Comparison of ENCODE assay signal across 8 cellular contexts in genomic region chr5:50665761-50666202, GRCh38. TPM values are rescaled to one million over a fixed set of nuclear protein-coding genes. Genes with fewer than 3 reads are reported as not detected.
DNase-seq lines count a peak whose midpoint lies in the region; TF ChIP-seq lines count a peak whose summit lies in the region.
"Not testable (repeated sequence)": the region's sequence is repeated elsewhere in the genome, so short reads cannot be mapped to it uniquely, and the experiment has no call there.

No MANE protein-coding gene starts in this region.

- intact Hi-C loops in activated T-helper 2 cell treated with anti-CD3 and anti-CD28 coated beads, Interferon-gamma antibody, Interleukin-2, Interleukin-4, amounts not matched to agents 10 μg/mL and 5 μg/mL and 100 μg/mL, durations not matched to agents 14 hours and 24 hours and 36 hours (cut with micrococcal nuclease): loop anchor here (2.0 to 5.0 kb wide), 3 partner anchors 75 to 225 kb away; partner anchors contain the start of gene EMB
- intact Hi-C loops in ovary (cut with DNase I): not testable (repeated sequence)

- peaks cover 23% of the 10 kb centered on the region; the same call in 1 of the 2 replicates for H3K79me2 ChIP-seq in Karpas-422 (ENCODE audit: low read length)

- H2AFZ ChIP-seq in Karpas-422 (ENCODE audit: low read length): peak overlapping the region; percentile 71

- H3K36me3 ChIP-seq in Karpas-422 (ENCODE audit: insufficient read depth, low read length); duodenal mucosa (ENCODE audit: control insufficient read depth in 1 of 2, insufficient read depth in 2 of 2, low read length in 2 of 2); iPS-20b (ENCODE audit: insufficient read depth, low read depth, low read length); ovary; stomach smooth muscle (ENCODE audit: control insufficient read depth in 2 of 2, insufficient read depth in 2 of 2, low read length in 2 of 2): not testable (repeated sequence)

- peak overlapping the region; percentile 90 for H3K4me2 ChIP-seq in Karpas-422 (ENCODE audit: low read depth, low read length, poor library complexity, severe bottlenecking)

- not testable (repeated sequence) for H3K36me3 Mint-ChIP-seq in activated T-helper 2 cell treated with anti-CD3 and anti-CD28 coated beads, Interferon-gamma antibody, Interleukin-2, Interleukin-4, amounts not matched to agents 10 μg/mL and 5 μg/mL and 100 μg/mL, durations not matched to agents 14 hours and 24 hours and 36 hours (ENCODE audit: low read depth)

- TF ChIP-seq POLR2A in ovary (IDR thresholded peaks at IDR 0.05): not testable (repeated sequence)

- peaks cover 35% of the 10 kb centered on the region for H3K4me1 Mint-ChIP-seq in activated T-helper 2 cell treated with anti-CD3 and anti-CD28 coated beads, Interferon-gamma antibody, Interleukin-2, Interleukin-4, amounts not matched to agents 10 μg/mL and 5 μg/mL and 100 μg/mL, durations not matched to agents 14 hours and 24 hours and 36 hours (ENCODE audit: low read depth)

- TF ChIP-seq CTCF in ovary (IDR thresholded peaks at IDR 0.05): not testable (repeated sequence)

- not testable (repeated sequence) for H3K27me3 Mint-ChIP-seq in activated T-helper 2 cell treated with anti-CD3 and anti-CD28 coated beads, Interferon-gamma antibody, Interleukin-2, Interleukin-4, amounts not matched to agents 10 μg/mL and 5 μg/mL and 100 μg/mL, durations not matched to agents 14 hours and 24 hours and 36 hours (ENCODE audit: low read depth)

- H3K27ac Mint-ChIP-seq in activated T-helper 2 cell treated with anti-CD3 and anti-CD28 coated beads, Interferon-gamma antibody, Interleukin-2, Interleukin-4, amounts not matched to agents 10 μg/mL and 5 μg/mL and 100 μg/mL, durations not matched to agents 14 hours and 24 hours and 36 hours: peak overlapping the region; percentile 98

- not testable (repeated sequence) for H3K9me3 Mint-ChIP-seq in activated T-helper 2 cell treated with anti-CD3 and anti-CD28 coated beads, Interferon-gamma antibody, Interleukin-2, Interleukin-4, amounts not matched to agents 10 μg/mL and 5 μg/mL and 100 μg/mL, durations not matched to agents 14 hours and 24 hours and 36 hours

- H3K27me3 ChIP-seq in Karpas-422 (ENCODE audit: low read length); duodenal mucosa (ENCODE audit: control insufficient read depth in 1 of 2, insufficient read depth in 2 of 2, low read length in 2 of 2); ovary; stomach smooth muscle (ENCODE audit: control insufficient read depth in 1 of 2, insufficient read depth in 2 of 2, low read length in 2 of 2): not testable (repeated sequence)
- peaks cover 12% of the 10 kb centered on the region for H3K27me3 ChIP-seq in iPS-20b (ENCODE audit: insufficient read depth, low read length)

- H3K4me3 ChIP-seq in Karpas-422 (ENCODE audit: low read length) (peak overlapping the region; percentile 85; the same call in 1 of the 2 replicates), duodenal mucosa (ENCODE audit: low read depth in 1 of 2, low read length in 2 of 2) (peak overlapping the region; percentile 45 to 95), iPS-20b (ENCODE audit: low read length) (peak overlapping the region; percentile 96), ovary (peak overlapping the region; percentile 77), stomach smooth muscle (ENCODE audit: low read length in 2 of 2) (peak overlapping the region; percentile 38 to 90)

- not testable (repeated sequence) for TF ChIP-seq EP300 in ovary (IDR thresholded peaks at IDR 0.05)

- not testable (repeated sequence) for H3K9me3 ChIP-seq in Karpas-422 (ENCODE audit: low read length); duodenal mucosa (ENCODE audit: control insufficient read depth in 1 of 2, low read length in 2 of 2); iPS-20b (ENCODE audit: insufficient read depth, low read depth, low read length); ovary; stomach smooth muscle (ENCODE audit: control insufficient read depth in 2 of 2, low read length in 2 of 2)

- DNase-seq in DMS53 (lab: John Stamatoyannopoulos, UW) (peak; percentile 70), Karpas-422 (peak; percentile 51), T-helper 1 cell (peak in 4 of 5 donors; percentile 27 to 42 (median 30)), ovary (peak in 1 of 5 donors; percentile 19)
- DNase-seq in activated T-helper 2 cell treated with anti-CD3 and anti-CD28 coated beads, Interferon-gamma antibody, Interleukin-2, Interleukin-4, amounts not matched to agents 10 μg/mL and 5 μg/mL and 100 μg/mL, durations not matched to agents 14 hours and 24 hours and 36 hours (ENCODE audit: low spot score): peak; percentile 26

- not testable (repeated sequence) for H3K9me2 ChIP-seq in Karpas-422 (replicated peaks; ENCODE audit: insufficient read depth, low read length)

- H4K20me1 ChIP-seq in Karpas-422 (ENCODE audit: insufficient read depth, low read depth, low read length): not testable (repeated sequence)

- 38 to 45% (median 40%) methylated on average over 8 of the region's 8 CpGs for WGBS in ovary, 3 donors

- H3K9ac ChIP-seq in Karpas-422 (ENCODE audit: low read length) (peak overlapping the region; percentile 82), duodenal mucosa (ENCODE audit: low read depth in 1 of 2, low read length in 2 of 2) (peak overlapping the region; percentile 57 to 67), iPS-20b (ENCODE audit: low read depth, low read length) (peak overlapping the region; percentile 59; the same call in 1 of the 2 replicates), stomach smooth muscle (ENCODE audit: low read length in 2 of 2) (peak overlapping the region; percentile 35 to 55)

- H3K4me3 Mint-ChIP-seq in activated T-helper 2 cell treated with anti-CD3 and anti-CD28 coated beads, Interferon-gamma antibody, Interleukin-2, Interleukin-4, amounts not matched to agents 10 μg/mL and 5 μg/mL and 100 μg/mL, durations not matched to agents 14 hours and 24 hours and 36 hours (ENCODE audit: low read depth): peak overlapping the region; percentile 96

- H3K27ac ChIP-seq in Karpas-422 (ENCODE audit: low read length) (peak overlapping the region; percentile 32), duodenal mucosa (ENCODE audit: low read depth, low read length) (peak overlapping the region; percentile 68), ovary (peak overlapping the region in 1 of 2 donors; percentile 68), stomach smooth muscle (ENCODE audit: low read length) (peak overlapping the region; percentile 49)
- H3K27ac ChIP-seq in iPS-20b (ENCODE audit: low read length): not testable (repeated sequence)

- H3K4me1 ChIP-seq in Karpas-422 (ENCODE audit: low read length) (peaks cover 18% of the 10 kb centered on the region), duodenal mucosa (ENCODE audit: control insufficient read depth in 1 of 2, insufficient read depth in 2 of 2, low read length in 2 of 2) (peaks cover 8 to 14% of the 10 kb centered on the region in 2 donors)
- not testable (repeated sequence) for H3K4me1 ChIP-seq in iPS-20b (ENCODE audit: insufficient read depth, low read length); ovary (ENCODE audit: insufficient read depth); stomach smooth muscle (ENCODE audit: control insufficient read depth, insufficient read depth, low read length)

RNA-seq across cellular contexts. Expression of gene PARP8, which starts 0.7 kb away (rescaled TPM):
- total RNA-seq in Karpas-422 (2014; rRNA removed; shearing (Covaris generic); ENCODE audit: low replicate concordance): 22.0 and 31.5 TPM in 2 replicates
- total RNA-seq in activated T-helper 2 cell treated with anti-CD3 and anti-CD28 coated beads, Interferon-gamma antibody, Interleukin-2, Interleukin-4, amounts not matched to agents 10 μg/mL and 5 μg/mL and 100 μg/mL, durations not matched to agents 14 hours and 24 hours and 36 hours: 22.2 and 23.5 TPM in 2 replicates
- total RNA-seq in ovary: 10 to 100 TPM; 11.2 to 21.4 (median 18.4) TPM
- 10 to 100 TPM in 1 of 2 donors, 1 to 10 TPM in 1; 4.4 to 19.8 TPM for polyA plus RNA-seq in ovary
